1 cellular context compared by ENCODE assay signal in the genomic region with DNA sequence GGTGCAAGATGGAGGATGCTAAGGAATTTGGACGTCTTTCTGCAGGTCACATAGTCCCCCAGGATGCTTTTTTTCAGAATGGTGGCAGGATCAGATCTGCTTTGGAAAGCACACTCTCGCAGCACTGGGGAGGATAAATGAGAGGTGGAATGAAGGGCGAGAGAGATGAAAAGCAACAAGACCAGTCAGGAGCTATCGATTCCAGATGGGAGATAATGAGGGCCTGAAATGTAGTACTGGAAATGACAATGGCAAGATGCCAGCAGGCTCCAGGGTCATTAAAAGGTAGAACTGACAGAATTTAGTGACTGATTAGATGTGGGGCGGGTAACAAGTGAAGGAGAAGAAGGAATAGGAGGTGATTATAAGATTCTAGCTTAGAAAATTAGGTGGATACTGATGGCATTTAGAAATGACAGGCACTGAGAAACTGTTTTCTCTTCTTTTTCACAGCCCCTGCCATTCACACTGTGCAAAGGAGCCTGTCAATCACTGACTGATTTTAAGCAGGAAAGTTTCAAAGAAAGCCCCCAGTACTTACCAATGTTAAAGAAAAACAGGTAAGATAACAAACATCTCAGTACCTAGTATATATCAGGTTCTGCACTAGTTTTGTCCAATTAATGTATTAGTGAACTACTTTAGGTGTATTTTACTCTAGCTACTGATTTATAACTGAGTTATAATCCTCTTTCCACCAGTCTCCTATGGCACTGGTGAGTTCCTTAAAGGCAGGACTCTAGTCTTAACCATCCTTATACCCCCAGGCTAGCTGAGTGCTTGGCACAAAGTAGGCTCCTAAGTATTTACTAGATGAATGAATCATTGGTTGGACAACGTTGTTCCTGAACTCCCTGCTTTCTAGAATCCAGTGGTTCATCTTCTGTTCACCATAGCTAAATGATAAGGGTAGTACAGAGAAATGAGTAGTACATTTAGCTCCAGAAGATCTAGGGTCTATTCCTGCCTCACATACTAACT.
TF ChIP-seq lines count a peak whose summit lies in the region.

No MANE protein-coding gene starts in this region.

TF ChIP-seq in K562, 482 proteins besides CTCF, POLR2A, EP300 and RAD21 (continues in another document):
- TF ChIP-seq MYBL2 (IDR thresholded peaks at IDR 0.05; ENCODE audit: low read depth) (no peak), MYBL2 (CRISPR knock-in tag; IDR thresholded peaks at IDR 0.05; ENCODE audit: borderline replicate concordance) (no peak), ZEB2 (IDR thresholded peaks at IDR 0.05) (no peak), CBFA2T3 (IDR thresholded peaks at IDR 0.05) (0 out of 2 replicates have a peak, but pooled peaks have one; percentile 4), ZNF699 (CRISPR knock-in tag; IDR thresholded peaks at IDR 0.05; ENCODE audit: insufficient replicate concordance) (no peak), WHSC1 (IDR thresholded peaks at IDR 0.05; ENCODE audit: low read length) (no peak), ESRRA (IDR thresholded peaks at IDR 0.05; ENCODE audit: borderline replicate concordance, low read depth) (no peak), SMAD3 (CRISPR knock-in tag; conservative IDR thresholded peaks at IDR 0.05) (no peak), NCOA6 (IDR thresholded peaks at IDR 0.05) (no peak), EGR1 (conservative IDR thresholded peaks at IDR 0.05) (no peak), SNRNP70 (optimal IDR thresholded peaks at IDR 0.05; ENCODE audit: low read depth, low read length) (no peak), NFE2L1 (tag; IDR thresholded peaks at IDR 0.05; ENCODE audit: borderline replicate concordance, low read depth) (no peak), ZBTB1 (CRISPR knock-in tag; IDR thresholded peaks at IDR 0.05; ENCODE audit: borderline replicate concordance, low read depth) (no peak), ZNF75A (CRISPR knock-in tag; IDR thresholded peaks at IDR 0.05) (no peak), ZNF12 (CRISPR knock-in tag; IDR thresholded peaks at IDR 0.05) (no peak), MTF1 (CRISPR knock-in tag; IDR thresholded peaks at IDR 0.05; ENCODE audit: borderline replicate concordance) (no peak), GTF2E2 (tag; IDR thresholded peaks at IDR 0.05) (no peak), MTA1 (IDR thresholded peaks at IDR 0.05; ENCODE audit: borderline replicate concordance) (no peak), NFRKB (IDR thresholded peaks at IDR 0.05; ENCODE audit: low read depth) (no peak), ZNF583 (CRISPR knock-in tag; IDR thresholded peaks at IDR 0.05) (no peak), ZNF121 (CRISPR knock-in tag; conservative IDR thresholded peaks at IDR 0.05) (no peak), NELFE (IDR thresholded peaks at IDR 0.05; ENCODE audit: insufficient read depth, insufficient read length) (no peak), RCOR1 (IDR thresholded peaks at IDR 0.05; ENCODE audit: borderline replicate concordance in 1 of 2, low read depth in 2 of 2, low read length in 2 of 2) (no peak), ZNF282 (CRISPR knock-in tag; IDR thresholded peaks at IDR 0.05) (no peak), PML (IDR thresholded peaks at IDR 0.05; ENCODE audit: low read length) (no peak), BACH1 (tag; IDR thresholded peaks at IDR 0.05) (no peak)
- TF ChIP-seq, protein P1, sequence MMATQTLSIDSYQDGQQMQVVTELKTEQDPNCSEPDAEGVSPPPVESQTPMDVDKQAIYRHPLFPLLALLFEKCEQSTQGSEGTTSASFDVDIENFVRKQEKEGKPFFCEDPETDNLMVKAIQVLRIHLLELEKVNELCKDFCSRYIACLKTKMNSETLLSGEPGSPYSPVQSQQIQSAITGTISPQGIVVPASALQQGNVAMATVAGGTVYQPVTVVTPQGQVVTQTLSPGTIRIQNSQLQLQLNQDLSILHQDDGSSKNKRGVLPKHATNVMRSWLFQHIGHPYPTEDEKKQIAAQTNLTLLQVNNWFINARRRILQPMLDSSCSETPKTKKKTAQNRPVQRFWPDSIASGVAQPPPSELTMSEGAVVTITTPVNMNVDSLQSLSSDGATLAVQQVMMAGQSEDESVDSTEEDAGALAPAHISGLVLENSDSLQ (IDR thresholded peaks at IDR 0.05) = peak; percentile 79
- TF ChIP-seq, protein P2, sequence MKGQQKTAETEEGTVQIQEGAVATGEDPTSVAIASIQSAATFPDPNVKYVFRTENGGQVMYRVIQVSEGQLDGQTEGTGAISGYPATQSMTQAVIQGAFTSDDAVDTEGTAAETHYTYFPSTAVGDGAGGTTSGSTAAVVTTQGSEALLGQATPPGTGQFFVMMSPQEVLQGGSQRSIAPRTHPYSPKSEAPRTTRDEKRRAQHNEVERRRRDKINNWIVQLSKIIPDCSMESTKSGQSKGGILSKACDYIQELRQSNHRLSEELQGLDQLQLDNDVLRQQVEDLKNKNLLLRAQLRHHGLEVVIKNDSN (CRISPR knock-in tag; IDR thresholded peaks at IDR 0.05) = no peak
- TF ChIP-seq, protein P3, sequence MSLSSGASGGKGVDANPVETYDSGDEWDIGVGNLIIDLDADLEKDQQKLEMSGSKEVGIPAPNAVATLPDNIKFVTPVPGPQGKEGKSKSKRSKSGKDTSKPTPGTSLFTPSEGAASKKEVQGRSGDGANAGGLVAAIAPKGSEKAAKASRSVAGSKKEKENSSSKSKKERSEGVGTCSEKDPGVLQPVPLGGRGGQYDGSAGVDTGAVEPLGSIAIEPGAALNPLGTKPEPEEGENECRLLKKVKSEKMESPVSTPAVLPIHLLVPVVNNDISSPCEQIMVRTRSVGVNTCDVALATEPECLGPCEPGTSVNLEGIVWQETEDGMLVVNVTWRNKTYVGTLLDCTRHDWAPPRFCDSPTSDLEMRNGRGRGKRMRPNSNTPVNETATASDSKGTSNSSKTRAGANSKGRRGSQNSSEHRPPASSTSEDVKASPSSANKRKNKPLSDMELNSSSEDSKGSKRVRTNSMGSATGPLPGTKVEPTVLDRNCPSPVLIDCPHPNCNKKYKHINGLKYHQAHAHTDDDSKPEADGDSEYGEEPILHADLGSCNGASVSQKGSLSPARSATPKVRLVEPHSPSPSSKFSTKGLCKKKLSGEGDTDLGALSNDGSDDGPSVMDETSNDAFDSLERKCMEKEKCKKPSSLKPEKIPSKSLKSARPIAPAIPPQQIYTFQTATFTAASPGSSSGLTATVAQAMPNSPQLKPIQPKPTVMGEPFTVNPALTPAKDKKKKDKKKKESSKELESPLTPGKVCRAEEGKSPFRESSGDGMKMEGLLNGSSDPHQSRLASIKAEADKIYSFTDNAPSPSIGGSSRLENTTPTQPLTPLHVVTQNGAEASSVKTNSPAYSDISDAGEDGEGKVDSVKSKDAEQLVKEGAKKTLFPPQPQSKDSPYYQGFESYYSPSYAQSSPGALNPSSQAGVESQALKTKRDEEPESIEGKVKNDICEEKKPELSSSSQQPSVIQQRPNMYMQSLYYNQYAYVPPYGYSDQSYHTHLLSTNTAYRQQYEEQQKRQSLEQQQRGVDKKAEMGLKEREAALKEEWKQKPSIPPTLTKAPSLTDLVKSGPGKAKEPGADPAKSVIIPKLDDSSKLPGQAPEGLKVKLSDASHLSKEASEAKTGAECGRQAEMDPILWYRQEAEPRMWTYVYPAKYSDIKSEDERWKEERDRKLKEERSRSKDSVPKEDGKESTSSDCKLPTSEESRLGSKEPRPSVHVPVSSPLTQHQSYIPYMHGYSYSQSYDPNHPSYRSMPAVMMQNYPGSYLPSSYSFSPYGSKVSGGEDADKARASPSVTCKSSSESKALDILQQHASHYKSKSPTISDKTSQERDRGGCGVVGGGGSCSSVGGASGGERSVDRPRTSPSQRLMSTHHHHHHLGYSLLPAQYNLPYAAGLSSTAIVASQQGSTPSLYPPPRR (CRISPR knock-in tag; IDR thresholded peaks at IDR 0.05; ENCODE audit: borderline replicate concordance) = no peak
- TF ChIP-seq, protein P4, sequence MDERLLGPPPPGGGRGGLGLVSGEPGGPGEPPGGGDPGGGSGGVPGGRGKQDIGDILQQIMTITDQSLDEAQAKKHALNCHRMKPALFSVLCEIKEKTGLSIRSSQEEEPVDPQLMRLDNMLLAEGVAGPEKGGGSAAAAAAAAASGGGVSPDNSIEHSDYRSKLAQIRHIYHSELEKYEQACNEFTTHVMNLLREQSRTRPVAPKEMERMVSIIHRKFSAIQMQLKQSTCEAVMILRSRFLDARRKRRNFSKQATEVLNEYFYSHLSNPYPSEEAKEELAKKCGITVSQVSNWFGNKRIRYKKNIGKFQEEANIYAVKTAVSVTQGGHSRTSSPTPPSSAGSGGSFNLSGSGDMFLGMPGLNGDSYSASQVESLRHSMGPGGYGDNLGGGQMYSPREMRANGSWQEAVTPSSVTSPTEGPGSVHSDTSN (CRISPR knock-in tag; IDR thresholded peaks at IDR 0.05; ENCODE audit: low read depth) = no peak
- TF ChIP-seq, protein P4 (tag; conservative IDR thresholded peaks at IDR 0.05; ENCODE audit: low read depth) = 0 out of 2 replicates have a peak, but pooled peaks have one; percentile 22
- TF ChIP-seq, protein P5, sequence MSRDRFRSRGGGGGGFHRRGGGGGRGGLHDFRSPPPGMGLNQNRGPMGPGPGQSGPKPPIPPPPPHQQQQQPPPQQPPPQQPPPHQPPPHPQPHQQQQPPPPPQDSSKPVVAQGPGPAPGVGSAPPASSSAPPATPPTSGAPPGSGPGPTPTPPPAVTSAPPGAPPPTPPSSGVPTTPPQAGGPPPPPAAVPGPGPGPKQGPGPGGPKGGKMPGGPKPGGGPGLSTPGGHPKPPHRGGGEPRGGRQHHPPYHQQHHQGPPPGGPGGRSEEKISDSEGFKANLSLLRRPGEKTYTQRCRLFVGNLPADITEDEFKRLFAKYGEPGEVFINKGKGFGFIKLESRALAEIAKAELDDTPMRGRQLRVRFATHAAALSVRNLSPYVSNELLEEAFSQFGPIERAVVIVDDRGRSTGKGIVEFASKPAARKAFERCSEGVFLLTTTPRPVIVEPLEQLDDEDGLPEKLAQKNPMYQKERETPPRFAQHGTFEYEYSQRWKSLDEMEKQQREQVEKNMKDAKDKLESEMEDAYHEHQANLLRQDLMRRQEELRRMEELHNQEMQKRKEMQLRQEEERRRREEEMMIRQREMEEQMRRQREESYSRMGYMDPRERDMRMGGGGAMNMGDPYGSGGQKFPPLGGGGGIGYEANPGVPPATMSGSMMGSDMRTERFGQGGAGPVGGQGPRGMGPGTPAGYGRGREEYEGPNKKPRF (IDR thresholded peaks at IDR 0.05; ENCODE audit: low read depth, low read length) = no peak
- TF ChIP-seq, protein P6, sequence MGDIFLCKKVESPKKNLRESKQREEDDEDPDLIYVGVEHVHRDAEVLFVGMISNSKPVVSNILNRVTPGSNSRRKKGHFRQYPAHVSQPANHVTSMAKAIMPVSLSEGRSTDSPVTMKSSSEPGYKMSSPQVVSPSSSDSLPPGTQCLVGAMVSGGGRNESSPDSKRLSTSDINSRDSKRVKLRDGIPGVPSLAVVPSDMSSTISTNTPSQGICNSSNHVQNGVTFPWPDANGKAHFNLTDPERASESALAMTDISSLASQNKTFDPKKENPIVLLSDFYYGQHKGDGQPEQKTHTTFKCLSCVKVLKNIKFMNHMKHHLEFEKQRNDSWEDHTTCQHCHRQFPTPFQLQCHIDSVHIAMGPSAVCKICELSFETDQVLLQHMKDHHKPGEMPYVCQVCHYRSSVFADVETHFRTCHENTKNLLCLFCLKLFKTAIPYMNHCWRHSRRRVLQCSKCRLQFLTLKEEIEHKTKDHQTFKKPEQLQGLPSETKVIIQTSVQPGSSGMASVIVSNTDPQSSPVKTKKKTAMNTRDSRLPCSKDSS (IDR thresholded peaks at IDR 0.05; ENCODE audit: low read depth, partially characterized antibody) = no peak
- TF ChIP-seq, protein P7, sequence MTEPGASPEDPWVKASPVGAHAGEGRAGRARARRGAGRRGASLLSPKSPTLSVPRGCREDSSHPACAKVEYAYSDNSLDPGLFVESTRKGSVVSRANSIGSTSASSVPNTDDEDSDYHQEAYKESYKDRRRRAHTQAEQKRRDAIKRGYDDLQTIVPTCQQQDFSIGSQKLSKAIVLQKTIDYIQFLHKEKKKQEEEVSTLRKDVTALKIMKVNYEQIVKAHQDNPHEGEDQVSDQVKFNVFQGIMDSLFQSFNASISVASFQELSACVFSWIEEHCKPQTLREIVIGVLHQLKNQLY (CRISPR knock-in tag; conservative IDR thresholded peaks at IDR 0.05) = no peak
- TF ChIP-seq, protein P8, sequence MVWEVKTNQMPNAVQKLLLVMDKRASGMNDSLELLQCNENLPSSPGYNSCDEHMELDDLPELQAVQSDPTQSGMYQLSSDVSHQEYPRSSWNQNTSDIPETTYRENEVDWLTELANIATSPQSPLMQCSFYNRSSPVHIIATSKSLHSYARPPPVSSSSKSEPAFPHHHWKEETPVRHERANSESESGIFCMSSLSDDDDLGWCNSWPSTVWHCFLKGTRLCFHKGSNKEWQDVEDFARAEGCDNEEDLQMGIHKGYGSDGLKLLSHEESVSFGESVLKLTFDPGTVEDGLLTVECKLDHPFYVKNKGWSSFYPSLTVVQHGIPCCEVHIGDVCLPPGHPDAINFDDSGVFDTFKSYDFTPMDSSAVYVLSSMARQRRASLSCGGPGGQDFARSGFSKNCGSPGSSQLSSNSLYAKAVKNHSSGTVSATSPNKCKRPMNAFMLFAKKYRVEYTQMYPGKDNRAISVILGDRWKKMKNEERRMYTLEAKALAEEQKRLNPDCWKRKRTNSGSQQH (CRISPR knock-in tag; IDR thresholded peaks at IDR 0.05) = no peak
- TF ChIP-seq, protein P9, sequence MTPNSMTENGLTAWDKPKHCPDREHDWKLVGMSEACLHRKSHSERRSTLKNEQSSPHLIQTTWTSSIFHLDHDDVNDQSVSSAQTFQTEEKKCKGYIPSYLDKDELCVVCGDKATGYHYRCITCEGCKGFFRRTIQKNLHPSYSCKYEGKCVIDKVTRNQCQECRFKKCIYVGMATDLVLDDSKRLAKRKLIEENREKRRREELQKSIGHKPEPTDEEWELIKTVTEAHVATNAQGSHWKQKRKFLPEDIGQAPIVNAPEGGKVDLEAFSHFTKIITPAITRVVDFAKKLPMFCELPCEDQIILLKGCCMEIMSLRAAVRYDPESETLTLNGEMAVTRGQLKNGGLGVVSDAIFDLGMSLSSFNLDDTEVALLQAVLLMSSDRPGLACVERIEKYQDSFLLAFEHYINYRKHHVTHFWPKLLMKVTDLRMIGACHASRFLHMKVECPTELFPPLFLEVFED (CRISPR knock-in tag; conservative IDR thresholded peaks at IDR 0.05) = no peak
- TF ChIP-seq, protein P10, sequence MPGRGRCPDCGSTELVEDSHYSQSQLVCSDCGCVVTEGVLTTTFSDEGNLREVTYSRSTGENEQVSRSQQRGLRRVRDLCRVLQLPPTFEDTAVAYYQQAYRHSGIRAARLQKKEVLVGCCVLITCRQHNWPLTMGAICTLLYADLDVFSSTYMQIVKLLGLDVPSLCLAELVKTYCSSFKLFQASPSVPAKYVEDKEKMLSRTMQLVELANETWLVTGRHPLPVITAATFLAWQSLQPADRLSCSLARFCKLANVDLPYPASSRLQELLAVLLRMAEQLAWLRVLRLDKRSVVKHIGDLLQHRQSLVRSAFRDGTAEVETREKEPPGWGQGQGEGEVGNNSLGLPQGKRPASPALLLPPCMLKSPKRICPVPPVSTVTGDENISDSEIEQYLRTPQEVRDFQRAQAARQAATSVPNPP (IDR thresholded peaks at IDR 0.05; ENCODE audit: borderline replicate concordance, insufficient read depth, insufficient read length) = no peak
